In the genomic region with DNA sequence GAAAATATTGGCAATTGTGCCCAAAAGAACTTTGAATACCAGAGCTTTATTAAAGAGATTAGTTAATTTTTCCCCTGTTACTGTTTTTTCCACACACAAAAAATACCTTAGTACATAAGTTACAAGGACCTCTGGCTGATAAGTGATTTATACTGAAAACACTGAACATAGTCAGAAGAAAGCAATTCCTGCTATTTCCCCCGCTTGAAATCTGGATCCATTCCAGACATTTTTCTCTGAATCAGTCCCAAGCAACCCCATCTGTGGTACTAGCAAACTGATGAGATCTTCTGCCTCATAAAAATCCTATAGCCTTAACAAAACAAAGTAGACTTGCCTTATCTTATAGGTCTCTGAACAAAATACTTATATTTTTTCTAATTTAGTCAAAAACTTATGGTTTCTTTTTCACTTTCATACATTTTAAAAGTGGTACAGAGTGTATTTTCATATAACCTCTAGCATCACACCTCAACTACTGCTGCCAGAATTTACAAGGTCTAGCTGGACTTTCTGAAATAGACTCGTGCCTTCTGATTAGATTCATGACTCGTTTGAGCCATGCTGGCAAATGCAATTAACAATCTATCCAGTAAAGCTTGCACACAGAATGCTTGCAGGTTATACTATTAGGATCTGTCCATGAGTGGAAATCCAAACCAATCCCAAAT, we compare ENCODE assay signal across 12 cellular contexts.
DNase-seq lines count a peak whose midpoint lies in the region; ATAC-seq and TF ChIP-seq lines count a peak whose summit lies in the region.
"Had no signal": no experiment of that assay in that cellular context is flagged by ENCODE, and none has a peak within 500 bp of the region (broad histone marks: within the 10 kb centered on the region; RNA-seq: fewer than 3 reads in every experiment).

No MANE protein-coding gene starts in this region.

- no peak for TF ChIP-seq RAD21 in Ishikawa (IDR thresholded peaks at IDR 0.05; ENCODE audit: low read depth)

- peak; percentile 74 for DNase-seq in AG08395 (ENCODE audit: low spot score)
- peak; percentile 30 for DNase-seq in brain pericyte (ENCODE audit: low read depth, low spot score)
- DNase-seq in lung microvascular endothelial cell (ENCODE audit: low read depth in 2 of 2): peak; percentile 92
- no peak for DNase-seq in HuH-7 (ENCODE audit: low spot score)
- DNase-seq: activated CD4-positive, alpha-beta memory T cell treated with anti-CD3 and anti-CD28 coated beads, Interleukin-2, amount 10 ng/mL, durations not matched to agents 7 days and 5 days; NCI-H69; stimulated activated CD4-positive, alpha-beta T cell treated with anti-CD3 and anti-CD28 coated beads, Interleukin-4, amount 100 ng/mL, for 1 hour had no signal

- TF ChIP-seq EP300 in Ishikawa (IDR thresholded peaks at IDR 0.05; ENCODE audit: borderline replicate concordance): no peak

- ATAC-seq in GM21390 (IDR thresholded peaks at IDR 0.05; ENCODE audit: unreplicated experiment) (no peak), HG03457 (IDR thresholded peaks at IDR 0.05; ENCODE audit: unreplicated experiment) (no peak), GM21723 (IDR thresholded peaks at IDR 0.05; ENCODE audit: unreplicated experiment) (no peak)
- ATAC-seq: GM12878 had no signal

TF ChIP-seq in Ishikawa, 13 proteins besides CTCF, POLR2A, EP300 and RAD21:
- TF ChIP-seq NFIC (IDR thresholded peaks at IDR 0.05) (peak; percentile 46), ZBTB7A (IDR thresholded peaks at IDR 0.05; ENCODE audit: low read depth) (no peak), TEAD4 (IDR thresholded peaks at IDR 0.05) (peak; percentile 74)
- TF ChIP-seq, protein P1, sequence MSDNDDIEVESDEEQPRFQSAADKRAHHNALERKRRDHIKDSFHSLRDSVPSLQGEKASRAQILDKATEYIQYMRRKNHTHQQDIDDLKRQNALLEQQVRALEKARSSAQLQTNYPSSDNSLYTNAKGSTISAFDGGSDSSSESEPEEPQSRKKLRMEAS (IDR thresholded peaks at IDR 0.05): no peak
- TF ChIP-seq, protein P2, sequence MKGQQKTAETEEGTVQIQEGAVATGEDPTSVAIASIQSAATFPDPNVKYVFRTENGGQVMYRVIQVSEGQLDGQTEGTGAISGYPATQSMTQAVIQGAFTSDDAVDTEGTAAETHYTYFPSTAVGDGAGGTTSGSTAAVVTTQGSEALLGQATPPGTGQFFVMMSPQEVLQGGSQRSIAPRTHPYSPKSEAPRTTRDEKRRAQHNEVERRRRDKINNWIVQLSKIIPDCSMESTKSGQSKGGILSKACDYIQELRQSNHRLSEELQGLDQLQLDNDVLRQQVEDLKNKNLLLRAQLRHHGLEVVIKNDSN (IDR thresholded peaks at IDR 0.05): no peak
